Comparison of ENCODE assay signal across 8 cellular contexts in genomic region chr2:156342252-156343095, GRCh38. TPM values are rescaled to one million over a fixed set of nuclear protein-coding genes. Genes with fewer than 3 reads are reported as not detected.
DNase-seq lines count a peak whose midpoint lies in the region; ATAC-seq and TF ChIP-seq lines count a peak whose summit lies in the region.

No MANE protein-coding gene starts in this region.

- in situ Hi-C loops in transverse colon (cut with MboI; ENCODE audit: low pct_ligation_motif_present in 1 of 4, low pct_unique_long_range_greater_than_20kb in 1 of 4, low sequenced_read_pairs in 3 of 4) = loop anchor here in 3 of 4 donors (10.0 to 25.0 kb wide), 3 partner anchors 52 to 245 kb away; partner anchors contain the start of gene GPD2 (in 2 of the 3)

- TF ChIP-seq POLR2A in GM10847 (IDR thresholded peaks at IDR 0.05; ENCODE audit: extremely low read depth, insufficient read length) (peak; percentile 61), heart left ventricle (IDR thresholded peaks at IDR 0.05) (peak in 1 of 2 donors; percentile 80), transverse colon (IDR thresholded peaks at IDR 0.05) (peak; percentile 60)

- H3K36me3 ChIP-seq in adipocyte (ENCODE audit: control insufficient read depth, insufficient read depth, low read length, severe bottlenecking) = no peaks in the 10 kb centered on the region
- no peaks in the 10 kb centered on the region for H3K36me3 ChIP-seq in heart left ventricle
- H3K36me3 ChIP-seq in transverse colon = no peaks in the 10 kb centered on the region

- peak overlapping the region; percentile 95 for H3K9ac ChIP-seq in adipocyte (ENCODE audit: low read length)

- H3K9me3 ChIP-seq in adipocyte (ENCODE audit: control insufficient read depth, low read length) (no peaks in the 10 kb centered on the region), heart left ventricle (no peaks in the 10 kb centered on the region), transverse colon (no peaks in the 10 kb centered on the region)

- TF ChIP-seq EP300 in transverse colon (IDR thresholded peaks at IDR 0.05; ENCODE audit: low read depth) = peak; percentile 49

- TF ChIP-seq CTCF in heart left ventricle (IDR thresholded peaks at IDR 0.05) = no peak
- TF ChIP-seq CTCF in transverse colon (IDR thresholded peaks at IDR 0.05) = no peak

- WGBS in heart left ventricle, 4 donors = 0 to 3% (median 1%) methylated on average over 20 to 86 of the region's 86 CpGs
- 1% methylated on average over 75 of the region's 86 CpGs; no CpG with 5 or more reads in 1 of the 2 donors for WGBS in transverse colon (ENCODE audit: low coverage in 1 of 2), 2 donors

- H3K27me3 ChIP-seq in adipocyte (replicated peaks; ENCODE audit: control insufficient read depth, insufficient read depth, low read length) (no peaks in the 10 kb centered on the region), heart left ventricle (no peaks in the 10 kb centered on the region), transverse colon (no peaks in the 10 kb centered on the region)

- peak; percentile 84 for DNase-seq in MV-4-11 (lab: John Stamatoyannopoulos, UW)
- DNase-seq in SW 1271 (lab: John Stamatoyannopoulos, UW) = peak; percentile 60 to 86
- DNase-seq in adipocyte (ENCODE audit: low read depth) = peak; percentile 98
- DNase-seq in heart left ventricle = peak; percentile 96 to 98 (median 97)
- DNase-seq in posterior cingulate gyrus = peak; percentile 84 to 99 (median 89)
- peak; percentile 96 for DNase-seq in transverse colon

- peak overlapping the region; percentile 83 for H3K4me3 ChIP-seq in adipocyte (ENCODE audit: low read length)
- peak overlapping the region; percentile 75 to 96 (median 90) for H3K4me3 ChIP-seq in heart left ventricle
- H3K4me3 ChIP-seq in transverse colon = peak overlapping the region; percentile 86 to 100 (median 96)

- ATAC-seq in HG02571 (IDR thresholded peaks at IDR 0.05; ENCODE audit: unreplicated experiment) = peak; percentile 53
- ATAC-seq in heart left ventricle = peak; percentile 87 to 95 (median 91)

- intact Hi-C loops in heart left ventricle (cut with DNase I) (loop anchor here (1.0 to 10.0 kb wide), 9 partner anchors 8 to 245 kb away; partner anchors contain the start of gene GPD2 (in 5 of the 10)), posterior cingulate gyrus (cut with DNase I) (loop anchor here (1.0 to 2.0 kb wide), 2 partner anchors 58 to 94 kb away; partner anchors contain the start of gene GPD2), transverse colon (cut with DNase I; ENCODE audit: low total_unique reads) (no loop called here)

- H3K27ac ChIP-seq in heart left ventricle = peak overlapping the region; percentile 99 to 100 (median 100)
- peak overlapping the region; percentile 100 for H3K27ac ChIP-seq in transverse colon

- H3K4me1 ChIP-seq in adipocyte (ENCODE audit: control insufficient read depth, insufficient read depth, low read length) = peaks cover 11% of the 10 kb centered on the region
- H3K4me1 ChIP-seq in heart left ventricle = peaks cover 0 to 36% (median 16%) of the 10 kb centered on the region in 12 donors
- peaks cover 16 to 42% (median 27%) of the 10 kb centered on the region in 4 donors for H3K4me1 ChIP-seq in transverse colon

RNA-seq across cellular contexts. Expression of gene NR4A2, which starts 10.0 kb away (rescaled TPM):
- 10 to 100 TPM in 1 of 9 donors, 1 to 10 TPM in 5, under 1 TPM in 3; 0.63 to 14.2 (median 1.1) TPM for total RNA-seq in heart left ventricle
- polyA plus RNA-seq in heart left ventricle = 1 to 10 TPM; 1.6 to 4.0 TPM
- total RNA-seq in transverse colon = 1 to 10 TPM; 2.9 to 7.4 (median 4.1) TPM

Comparison
In these comparisons a context has a peak if more than half of its experiments do, and no peak if none do; other contexts are left out.
1. Peak in every context shown above with its lines: DNase-seq, ATAC-seq, H3K4me3 ChIP-seq and H3K27ac ChIP-seq.